In genomic region chr21:45554477-45555175, GRCh38 we compare ENCODE assay signal across 7 cellular contexts. TPM values are rescaled to one million over a fixed set of nuclear protein-coding genes. Genes with fewer than 3 reads are reported as not detected.
DNase-seq lines count a peak whose midpoint lies in the region; ATAC-seq, FAIRE-seq and TF ChIP-seq lines count a peak whose summit lies in the region.

No MANE protein-coding gene starts in this region.

- H3K9ac ChIP-seq in NT2/D1 (ENCODE audit: insufficient read length, low read depth) (peak overlapping the region; percentile 76), endothelial cell of umbilical vein (replicated peaks; ENCODE audit: extremely low read depth, insufficient read depth, low read length) (peak overlapping the region; percentile 67)

- H3K36me3 ChIP-seq in NT2/D1 (ENCODE audit: insufficient read depth, insufficient read length, low read length) (peaks cover 2% of the 10 kb centered on the region), endothelial cell of umbilical vein (ENCODE audit: control insufficient read depth in 2 of 2, extremely low read depth in 1 of 2, insufficient read depth in 2 of 2, low read length in 2 of 2) (no peaks in the 10 kb centered on the region), mucosa of descending colon (ENCODE audit: low read depth) (no peaks in the 10 kb centered on the region)

- no peaks in the 10 kb centered on the region for H4K20me1 ChIP-seq in endothelial cell of umbilical vein (replicated peaks; ENCODE audit: control insufficient read depth, extremely low read depth, insufficient read depth, low read length)

- ATAC-seq in HG03342 (IDR thresholded peaks at IDR 0.05; ENCODE audit: unreplicated experiment) (peak; percentile 59), mucosa of descending colon (peak; percentile 85)

- no peaks in the 10 kb centered on the region for H3K9me1 ChIP-seq in endothelial cell of umbilical vein (replicated peaks; ENCODE audit: control insufficient read depth, extremely low read depth, insufficient read depth, low read length)

- TF ChIP-seq POLR2A in GM12892 (IDR thresholded peaks at IDR 0.05; ENCODE audit: low read depth, low read length) (no peak; the same call in 1 of the 2 replicates), endothelial cell of umbilical vein (IDR thresholded peaks at IDR 0.05; ENCODE audit: low read depth, low read length) (peak; percentile 20)

- H3K27ac ChIP-seq in endothelial cell of umbilical vein (ENCODE audit: insufficient read depth, low read depth, low read length): peak overlapping the region; percentile 39

- DNase-seq in GM12892 (ENCODE audit: insufficient read length) (peak; percentile 81), NT2/D1 (ENCODE audit: low read depth, low spot score) (peak; percentile 47), activated T-cell treated with anti-CD3 and anti-CD28 coated beads for 1 hour (ENCODE audit: low read depth) (peak; percentile 93), endothelial cell of umbilical vein (ENCODE audit: low read depth, low spot score) (peak; percentile 75), mucosa of descending colon (peak; percentile 88 to 91 (median 88))
- DNase-seq in stimulated activated CD8-positive, alpha-beta memory T cell treated with anti-CD3 and anti-CD28 coated beads, Interleukin-4, amount 100 ng/mL, for 1 hour (ENCODE audit: low read depth in 2 of 2, low spot score in 1 of 2): peak; percentile 83 to 88

- H3K4me2 ChIP-seq in endothelial cell of umbilical vein (ENCODE audit: insufficient read depth, low read length): peak overlapping the region; percentile 70

- peaks cover 38% of the 10 kb centered on the region for H3K4me1 ChIP-seq in NT2/D1 (ENCODE audit: insufficient read depth, insufficient read length)
- H3K4me1 ChIP-seq in endothelial cell of umbilical vein (ENCODE audit: control insufficient read depth, extremely low read depth, insufficient read depth, low read length): peaks cover 28% of the 10 kb centered on the region
- no peaks in the 10 kb centered on the region for H3K4me1 ChIP-seq in mucosa of descending colon (ENCODE audit: low read depth)

- H3K27me3 ChIP-seq in NT2/D1 (ENCODE audit: insufficient read depth, insufficient read length) (peaks cover 6% of the 10 kb centered on the region), endothelial cell of umbilical vein (ENCODE audit: control insufficient read depth in 2 of 2, insufficient read depth in 2 of 2, low read length in 2 of 2) (peaks cover 0 to 5% of the 10 kb centered on the region in 2 experiments)

- intact Hi-C loops in endothelial cell of umbilical vein (cut with micrococcal nuclease): loop anchor here (1.0 kb wide), 2 partner anchors 262 to 266 kb away; no protein-coding TSS in a partner anchor
- intact Hi-C loops in mucosa of descending colon (cut with DNase I, micrococcal nuclease): loop anchor here in 1 of 2 donors (5.0 to 10.0 kb wide), 2 partner anchors 43 to 270 kb away; no protein-coding TSS in a partner anchor

- dilution Hi-C loops in endothelial cell of umbilical vein (cut with MboI; ENCODE audit: extremely low pct_ligation_motif_present, low sequenced_read_pairs): no loop called here

- H3K9me3 ChIP-seq in NT2/D1 (ENCODE audit: insufficient read depth, low read length) (no peaks in the 10 kb centered on the region), endothelial cell of umbilical vein (replicated peaks; ENCODE audit: control insufficient read depth, insufficient read depth, low read length) (no peaks in the 10 kb centered on the region), mucosa of descending colon (no peaks in the 10 kb centered on the region)

- CTCF ChIA-PET in endothelial cell of umbilical vein (lab: Charles Lee): interaction anchor here (2.7 to 3.5 kb wide), 2 partner anchors 264 to 326 kb away, joined by 38 to 46 read pairs; no protein-coding TSS in a partner anchor

- H3K4me3 ChIP-seq in NT2/D1 (ENCODE audit: insufficient read length, low read depth): peak overlapping the region; percentile 54
- H3K4me3 ChIP-seq in endothelial cell of umbilical vein (replicated peaks in 1 of 3; ENCODE audit: insufficient read depth in 1 of 3, low read depth in 1 of 3, low read length in 3 of 3): peak overlapping the region; percentile 48 to 74 (median 70)
- peak overlapping the region; percentile 9 for H3K4me3 ChIP-seq in mucosa of descending colon

- H2AFZ ChIP-seq in endothelial cell of umbilical vein (ENCODE audit: low read depth, low read length): peak overlapping the region; percentile 65

- peak; percentile 21 for FAIRE-seq in GM12892 (lab: Jason Lieb, UNC)
- FAIRE-seq in endothelial cell of umbilical vein (lab: Jason Lieb, UNC): peak; percentile 72

- POLR2A ChIA-PET in endothelial cell of umbilical vein (lab: Charles Lee): no interaction called here

- TF ChIP-seq CTCF in endothelial cell of umbilical vein (IDR thresholded peaks at IDR 0.05; ENCODE audit: extremely low read depth in 1 of 2, insufficient read depth in 1 of 2, low read depth in 1 of 2, low read length in 2 of 2) (peak; percentile 70 to 85), mucosa of descending colon (IDR thresholded peaks at IDR 0.05) (peak; percentile 77)

- no peaks in the 10 kb centered on the region for H3K79me2 ChIP-seq in endothelial cell of umbilical vein (ENCODE audit: control insufficient read depth, insufficient read depth, low read length)

- no TSS peak for BruUV-seq in endothelial cell of umbilical vein (replicated peaks; lab: Mats Ljungman, UMichigan)

TF ChIP-seq in endothelial cell of umbilical vein, 7 proteins besides CTCF, POLR2A, EP300 and RAD21:
- TF ChIP-seq EZH2 (IDR thresholded peaks at IDR 0.05; ENCODE audit: borderline replicate concordance, low read depth, low read length, severe bottlenecking) (no peak), POLR2AphosphoS5 (IDR thresholded peaks at IDR 0.05; ENCODE audit: insufficient read depth, low read depth, low read length) (peak; percentile 20)

RNA-seq across cellular contexts. Expression of gene SLC19A1, which starts 12.4 kb away (rescaled TPM):
- polyA plus RNA-seq in GM12892 (2012; ENCODE audit: missing spikeins): 5.6 TPM
- total RNA-seq in endothelial cell of umbilical vein: 54.6 and 58.9 TPM in 2 replicates
- polyA plus RNA-seq in endothelial cell of umbilical vein: 36.3 and 55.0 TPM in 2 replicates
- 16.9 and 19.9 TPM in 2 replicates for polyA plus RNA-seq in endothelial cell of umbilical vein (2011; cell fraction: cytosol; rRNA removed)
- polyA plus RNA-seq in endothelial cell of umbilical vein (2011; cell fraction: nucleus; rRNA removed): 18.7 and 21.4 TPM in 2 replicates
- 32.8 and 34.1 TPM in 2 replicates for polyA plus RNA-seq in endothelial cell of umbilical vein (2012)
- polyA minus RNA-seq in endothelial cell of umbilical vein: 26.8 and 29.9 TPM in 2 replicates
- 39.4 TPM for polyA minus RNA-seq in endothelial cell of umbilical vein (2011; cell fraction: cytosol; rRNA and poly(A)+ RNA removed)
- polyA minus RNA-seq in endothelial cell of umbilical vein (2011; cell fraction: nucleus; rRNA and poly(A)+ RNA removed): 14.9 and 17.1 TPM in 2 replicates
- 10 to 100 TPM; 12.6 to 22.8 (median 12.7) TPM for total RNA-seq in mucosa of descending colon

Comparison
In these comparisons a context has a peak if more than half of its experiments do, and no peak if none do; other contexts are left out.
1. Peak in every context shown above with its lines: DNase-seq, ATAC-seq, H3K4me3 ChIP-seq and H3K27ac ChIP-seq.
2. H3K4me3 ChIP-seq: peak in every context shown above with its lines; median percentile 70 in endothelial cell of umbilical vein; 54 in NT2/D1; 9 in mucosa of descending colon.